Comparison of ENCODE assay signal across 1 cellular context in the genomic region with DNA sequence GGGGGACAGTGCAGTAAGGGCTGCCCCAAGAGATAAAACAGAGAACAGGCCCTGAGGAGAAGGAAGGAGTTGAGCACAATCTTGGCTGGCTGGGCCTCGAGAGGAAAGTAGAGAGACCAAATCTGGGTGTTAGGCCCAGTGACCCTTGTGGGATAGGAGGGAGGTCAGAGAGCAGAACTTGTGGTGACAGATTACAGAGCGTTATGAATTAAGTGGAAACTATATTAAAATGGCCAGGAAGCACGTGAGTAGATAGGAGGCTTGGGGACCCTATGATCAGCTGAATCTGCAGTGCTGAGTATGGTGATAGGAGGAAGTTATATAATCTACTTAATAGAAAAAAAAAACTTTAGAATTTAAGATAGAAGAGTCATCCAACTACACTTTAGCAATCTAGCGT.
TF ChIP-seq lines count a peak whose summit lies in the region.

No MANE protein-coding gene starts in this region.

TF ChIP-seq in GM12878, 131 proteins besides CTCF, POLR2A, EP300 and RAD21:
- TF ChIP-seq NFXL1 (IDR thresholded peaks at IDR 0.05; ENCODE audit: borderline replicate concordance) (no peak), CHD4 (IDR thresholded peaks at IDR 0.05) (no peak), MYB (IDR thresholded peaks at IDR 0.05; ENCODE audit: borderline replicate concordance, low read depth, low read length) (no peak), TCF3 (IDR thresholded peaks at IDR 0.05; ENCODE audit: borderline replicate concordance, insufficient read depth, low read depth, low read length) (no peak), CBX3 (IDR thresholded peaks at IDR 0.05; ENCODE audit: borderline replicate concordance, low read depth) (no peak), RUNX3 (IDR thresholded peaks at IDR 0.05; ENCODE audit: low read length) (peak; percentile 27; the same call in 1 of the 2 replicates)
TF ChIP-seq in GM12878: peak in this region for 1.
